8 cellular contexts compared by ENCODE assay signal in the genomic region with DNA sequence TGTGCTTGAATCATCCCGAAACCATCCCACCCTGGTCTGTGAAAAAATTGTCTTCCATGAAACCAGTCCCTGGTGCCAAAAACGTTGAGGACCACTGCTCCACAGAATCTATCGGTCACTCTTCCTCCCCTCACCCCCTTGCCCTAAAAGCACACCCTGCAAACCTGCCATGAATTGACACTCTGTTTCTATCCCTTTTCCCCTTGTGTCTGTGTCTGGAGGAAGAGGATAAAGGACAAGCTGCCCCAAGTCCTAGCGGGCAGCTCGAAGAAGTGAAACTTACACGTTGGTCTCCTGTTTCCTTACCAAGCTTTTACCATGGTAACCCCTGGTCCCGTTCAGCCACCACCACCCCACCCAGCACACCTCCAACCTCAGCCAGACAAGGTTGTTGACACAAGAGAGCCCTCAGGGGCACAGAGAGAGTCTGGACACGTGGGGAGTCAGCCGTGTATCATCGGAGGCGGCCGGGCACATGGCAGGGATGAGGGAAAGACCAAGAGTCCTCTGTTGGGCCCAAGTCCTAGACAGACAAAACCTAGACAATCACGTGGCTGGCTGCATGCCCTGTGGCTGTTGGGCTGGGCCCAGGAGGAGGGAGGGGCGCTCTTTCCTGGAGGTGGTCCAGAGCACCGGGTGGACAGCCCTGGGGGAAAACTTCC. TPM values are rescaled to one million over a fixed set of nuclear protein-coding genes. Genes with fewer than 3 reads are reported as not detected.
DNase-seq lines count a peak whose midpoint lies in the region; ATAC-seq, FAIRE-seq and TF ChIP-seq lines count a peak whose summit lies in the region.

No MANE protein-coding gene starts in this region.

- H3K9me3 ChIP-seq in SK-N-SH (no peaks in the 10 kb centered on the region), psoas muscle (no peaks in the 10 kb centered on the region)
- no peaks in the 10 kb centered on the region for H3K9me3 ChIP-seq in effector memory CD4-positive, alpha-beta T cell (ENCODE audit: control insufficient read depth, low read length)

- ATAC-seq in HG02943 (IDR thresholded peaks at IDR 0.05; ENCODE audit: low read depth, unreplicated experiment) (peak; percentile 71), psoas muscle (peak; percentile 34 to 61 (median 46))

- intact Hi-C loops in psoas muscle (cut with DNase I), result no loop called here

- DNase-seq in GM12865 (ENCODE audit: low read depth) (peak; percentile 76), SK-N-SH (no peak), germinal center (ENCODE audit: low spot score) (peak; percentile 18), psoas muscle (peak; percentile 82 to 84), NCI-H748 treated with DMSO at 0.1 percent for 48 hours (lab: John Stamatoyannopoulos, UW) (no peak), GM12892 (ENCODE audit: insufficient read length) (no peak)
- no peak for DNase-seq in effector memory CD4-positive, alpha-beta T cell

- H3K9me2 ChIP-seq in SK-N-SH, result no peaks in the 10 kb centered on the region

- H3F3A ChIP-seq in SK-N-SH (replicated peaks; ENCODE audit: insufficient read depth), result peaks cover 83% of the 10 kb centered on the region

- WGBS in SK-N-SH (ENCODE audit: low lambda C conversion rate), result 33% methylated on average over 15 of the region's 15 CpGs
- WGBS in psoas muscle, 3 donors, result 20 to 28% (median 25%) methylated on average over 15 of the region's 15 CpGs

- CTCF ChIA-PET in SK-N-SH (lab: Yijun Ruan, JAX), result interaction anchor here (1.0 to 4.0 kb wide), 10 partner anchors 9 to 115 kb away, joined by 3 to 34 read pairs (median 6); no protein-coding TSS in a partner anchor

- TF ChIP-seq CTCF in GM12865 (IDR thresholded peaks at IDR 0.05; ENCODE audit: insufficient read depth, low read depth, low read length, missing control alignments) (no peak), SK-N-SH (IDR thresholded peaks at IDR 0.05) (no peak), psoas muscle (IDR thresholded peaks at IDR 0.05) (no peak)

- FAIRE-seq in GM12892 (lab: Jason Lieb, UNC), result no peak

- H3K4me1 ChIP-seq in SK-N-SH (ENCODE audit: control insufficient read depth in 1 of 2, insufficient read depth in 2 of 2, low read depth in 1 of 2, low read length in 1 of 2) (peaks cover 14 to 44% of the 10 kb centered on the region in 2 experiments; a peak in 3 of 4 replicates), psoas muscle (peaks cover 12% of the 10 kb centered on the region)
- peaks cover 17% of the 10 kb centered on the region for H3K4me1 ChIP-seq in effector memory CD4-positive, alpha-beta T cell (ENCODE audit: control insufficient read depth, insufficient read depth, low read length, poor library complexity, severe bottlenecking)

- peak overlapping the region; percentile 96 for H3K4me2 ChIP-seq in SK-N-SH

- H3K4me3 ChIP-seq in GM12865 (ENCODE audit: low read depth, low read length) (no peak overlapping the region), SK-N-SH (ENCODE audit: low read depth in 2 of 2, low read length in 1 of 2) (peak overlapping the region in 1 of 2 experiments; percentile 85; a peak in 2 of 4 replicates), psoas muscle (peak overlapping the region; percentile 52)
- H3K4me3 ChIP-seq in effector memory CD4-positive, alpha-beta T cell (ENCODE audit: insufficient read depth, low read depth, low read length, poor library complexity, severe bottlenecking), result no peak overlapping the region

- POLR2A ChIA-PET in SK-N-SH (lab: Yijun Ruan, JAX), result interaction anchor here (0.7 kb wide), 1 partner anchor 433 kb away, joined by 3 read pairs; no protein-coding TSS in a partner anchor

- H4K20me1 ChIP-seq in SK-N-SH (ENCODE audit: insufficient read depth), result peaks cover 41% of the 10 kb centered on the region

- peaks cover 78% of the 10 kb centered on the region for H3K79me2 ChIP-seq in SK-N-SH (ENCODE audit: insufficient read depth)

- H3K36me3 ChIP-seq in SK-N-SH (replicated peaks in 1 of 2; ENCODE audit: control insufficient read depth in 1 of 2, insufficient read depth in 2 of 2, low read length in 1 of 2), result peaks cover 4 to 40% of the 10 kb centered on the region in 2 experiments
- peaks cover 0 to 4% of the 10 kb centered on the region in 2 donors for H3K36me3 ChIP-seq in psoas muscle (ENCODE audit: insufficient read depth in 1 of 2, low read depth in 1 of 2)
- no peaks in the 10 kb centered on the region for H3K36me3 ChIP-seq in effector memory CD4-positive, alpha-beta T cell (ENCODE audit: control insufficient read depth, insufficient read depth, low read length)

- no peak for TF ChIP-seq RAD21 in SK-N-SH (IDR thresholded peaks at IDR 0.05; ENCODE audit: low read length)

- peak overlapping the region; percentile 95 for H3K9ac ChIP-seq in SK-N-SH

- H3K27ac ChIP-seq in SK-N-SH (ENCODE audit: low read depth in 2 of 2, low read length in 1 of 2) (peak overlapping the region; percentile 61 to 98), psoas muscle (peak overlapping the region; percentile 60)
- H3K27ac ChIP-seq in effector memory CD4-positive, alpha-beta T cell (ENCODE audit: insufficient read depth, low read length, poor library complexity, severe bottlenecking), result no peak overlapping the region

- peak in 1 of 2 experiments; percentile 72; a peak in 1 of 4 replicates for TF ChIP-seq EP300 in SK-N-SH (IDR thresholded peaks at IDR 0.05; ENCODE audit: borderline replicate concordance in 1 of 2, low read depth in 1 of 2, low read length in 1 of 2)

- H3K27me3 ChIP-seq in SK-N-SH (ENCODE audit: insufficient read depth) (no peaks in the 10 kb centered on the region), psoas muscle (ENCODE audit: insufficient read depth in 3 of 3, low read length in 2 of 3) (peaks cover 0 to 60% (median 5%) of the 10 kb centered on the region in 3 donors)
- H3K27me3 ChIP-seq in effector memory CD4-positive, alpha-beta T cell (replicated peaks; ENCODE audit: control insufficient read depth, insufficient read depth, low read length, poor library complexity, severe bottlenecking), result peaks cover 14% of the 10 kb centered on the region

- H2AFZ ChIP-seq in SK-N-SH (ENCODE audit: low read depth), result 0 out of 2 replicates have a peak overlapping the region, but pooled peaks have one; percentile 5

- TF ChIP-seq POLR2A in GM12892 (IDR thresholded peaks at IDR 0.05; ENCODE audit: low read depth, low read length), result no peak

TF ChIP-seq in SK-N-SH, 30 proteins besides CTCF, POLR2A, EP300 and RAD21 (continues in another document):
- TF ChIP-seq ELF1 (IDR thresholded peaks at IDR 0.05) (no peak), RCOR1 (IDR thresholded peaks at IDR 0.05; ENCODE audit: low read length) (no peak; the same call in 1 of the 2 replicates), CHD2 (IDR thresholded peaks at IDR 0.05; ENCODE audit: low read length, partially characterized antibody) (no peak), TEAD4 (IDR thresholded peaks at IDR 0.05; ENCODE audit: borderline replicate concordance, insufficient read depth) (0 out of 2 replicates have a peak, but pooled peaks have one; percentile 12)
- TF ChIP-seq, protein P1, sequence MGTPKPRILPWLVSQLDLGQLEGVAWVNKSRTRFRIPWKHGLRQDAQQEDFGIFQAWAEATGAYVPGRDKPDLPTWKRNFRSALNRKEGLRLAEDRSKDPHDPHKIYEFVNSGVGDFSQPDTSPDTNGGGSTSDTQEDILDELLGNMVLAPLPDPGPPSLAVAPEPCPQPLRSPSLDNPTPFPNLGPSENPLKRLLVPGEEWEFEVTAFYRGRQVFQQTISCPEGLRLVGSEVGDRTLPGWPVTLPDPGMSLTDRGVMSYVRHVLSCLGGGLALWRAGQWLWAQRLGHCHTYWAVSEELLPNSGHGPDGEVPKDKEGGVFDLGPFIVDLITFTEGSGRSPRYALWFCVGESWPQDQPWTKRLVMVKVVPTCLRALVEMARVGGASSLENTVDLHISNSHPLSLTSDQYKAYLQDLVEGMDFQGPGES (IDR thresholded peaks at IDR 0.05; ENCODE audit: low read depth, low read length), result no peak
- TF ChIP-seq, protein P2, sequence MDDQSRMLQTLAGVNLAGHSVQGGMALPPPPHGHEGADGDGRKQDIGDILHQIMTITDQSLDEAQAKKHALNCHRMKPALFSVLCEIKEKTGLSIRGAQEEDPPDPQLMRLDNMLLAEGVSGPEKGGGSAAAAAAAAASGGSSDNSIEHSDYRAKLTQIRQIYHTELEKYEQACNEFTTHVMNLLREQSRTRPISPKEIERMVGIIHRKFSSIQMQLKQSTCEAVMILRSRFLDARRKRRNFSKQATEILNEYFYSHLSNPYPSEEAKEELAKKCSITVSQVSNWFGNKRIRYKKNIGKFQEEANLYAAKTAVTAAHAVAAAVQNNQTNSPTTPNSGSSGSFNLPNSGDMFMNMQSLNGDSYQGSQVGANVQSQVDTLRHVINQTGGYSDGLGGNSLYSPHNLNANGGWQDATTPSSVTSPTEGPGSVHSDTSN (IDR thresholded peaks at IDR 0.05), result no peak

RNA-seq across cellular contexts. Expression of a gene that starts 0.8 kb away (rescaled TPM):
- 4,174 and 5,753 TPM in 2 replicates for polyA plus RNA-seq in SK-N-SH (2012; rRNA removed)
- polyA plus RNA-seq in SK-N-SH (2012; cell fraction: cytosol; rRNA removed), result 2,518 and 3,426 TPM in 2 replicates
- polyA plus RNA-seq in SK-N-SH (2012; cell fraction: nucleus; rRNA removed), result 3,662 and 5,083 TPM in 2 replicates
- total RNA-seq in psoas muscle, result 10 to 100 TPM in 1 of 4 donors, 1 to 10 TPM in 3; 7.1 to 14.4 (median 7.4) TPM
- polyA plus RNA-seq in psoas muscle, result 100 to 1,000 TPM in 1 of 3 donors, 1 to 10 TPM in 2; 4.3 to 269 (median 5.9) TPM
- polyA plus RNA-seq in GM12892 (2012; ENCODE audit: missing spikeins), result 0.61 TPM

RNA-seq across cellular contexts. Expression of a gene that starts 28.2 kb away (rescaled TPM):
- polyA plus RNA-seq in SK-N-SH (2012; rRNA removed) (616 and 704 TPM in 2 replicates), psoas muscle (10 to 100 TPM; 11.1 to 29.9 (median 17.8) TPM)
- polyA plus RNA-seq in SK-N-SH (2012; cell fraction: cytosol; rRNA removed), result 481 and 593 TPM in 2 replicates
- 340 and 390 TPM in 2 replicates for polyA plus RNA-seq in SK-N-SH (2012; cell fraction: nucleus; rRNA removed)
- total RNA-seq in psoas muscle, result 1 to 10 TPM; 5.7 to 7.1 (median 6.6) TPM
- polyA plus RNA-seq in GM12892 (2012; ENCODE audit: missing spikeins), result 95.5 TPM

RNA-seq across cellular contexts. Expression of a gene that starts 39.2 kb away (rescaled TPM):
- 17.4 and 54.3 TPM in 2 replicates for polyA plus RNA-seq in SK-N-SH (2012; rRNA removed)
- polyA plus RNA-seq in SK-N-SH (2012; cell fraction: cytosol; rRNA removed), result 48.7 and 59.7 TPM in 2 replicates
- 65.5 and 96.9 TPM in 2 replicates for polyA plus RNA-seq in SK-N-SH (2012; cell fraction: nucleus; rRNA removed)
- under 1 TPM in 1 of 4 donors, not detected in 3; 0.10 TPM for total RNA-seq in psoas muscle
- 1 to 10 TPM in 1 of 3 donors, under 1 TPM in 1, not detected in 1; 0.03 to 4.3 TPM for polyA plus RNA-seq in psoas muscle
- polyA plus RNA-seq in GM12892 (2012; ENCODE audit: missing spikeins), result not detected

RNA-seq across cellular contexts. Expression of a gene that starts 40.8 kb away (rescaled TPM):
- polyA plus RNA-seq in SK-N-SH (2012; rRNA removed) (2.5 and 2.9 TPM in 2 replicates), psoas muscle (10 to 100 TPM in 1 of 3 donors, 1 to 10 TPM in 2; 3.2 to 13.3 (median 5.8) TPM)
- 2.4 TPM in 2 replicates for polyA plus RNA-seq in SK-N-SH (2012; cell fraction: cytosol; rRNA removed)
- 7.4 and 7.8 TPM in 2 replicates for polyA plus RNA-seq in SK-N-SH (2012; cell fraction: nucleus; rRNA removed)
- 10 to 100 TPM; 10.1 to 15.7 (median 13.8) TPM for total RNA-seq in psoas muscle
- 17.0 TPM for polyA plus RNA-seq in GM12892 (2012; ENCODE audit: missing spikeins)

RNA-seq across cellular contexts. Expression of a gene that starts 54.0 kb away (rescaled TPM):
- polyA plus RNA-seq in SK-N-SH (2012; rRNA removed) (0.64 and 0.68 TPM in 2 replicates), psoas muscle (under 1 TPM in 1 of 3 donors, not detected in 2; 0.01 TPM)
- 0.51 and 0.62 TPM in 2 replicates for polyA plus RNA-seq in SK-N-SH (2012; cell fraction: cytosol; rRNA removed)
- 3.7 and 7.0 TPM in 2 replicates for polyA plus RNA-seq in SK-N-SH (2012; cell fraction: nucleus; rRNA removed)
- total RNA-seq in psoas muscle, result not detected
- not detected for polyA plus RNA-seq in GM12892 (2012; ENCODE audit: missing spikeins)

Comparison
In these comparisons a context has a peak if more than half of its experiments do, and no peak if none do; other contexts are left out.
1. DNase-seq: peak in GM12865 (single experiment), germinal center (single experiment) and psoas muscle (2 of 2); none in SK-N-SH (single experiment), NCI-H748 treated with DMSO at 0.1 percent for 48 hours (single experiment), GM12892 (single experiment) and effector memory CD4-positive, alpha-beta T cell (0 of 3).
2. RNA of a gene that starts 0.8 kb away (polyA plus RNA-seq): 2,518 to 5,753 TPM in SK-N-SH; 4.3 to 269 TPM in psoas muscle; every median in the first group is over 4 times any median in the second.
3. RNA of a gene that starts 28.2 kb away (polyA plus RNA-seq): 340 to 704 TPM in SK-N-SH; 11.1 to 29.9 TPM in psoas muscle; every median in the first group is over 10 times any median in the second.